In genomic region chr10:102112210-102112817, GRCh38 we compare ENCODE assay signal across 1 cellular context.
TF ChIP-seq lines count a peak whose summit lies in the region.

No MANE protein-coding gene starts in this region.

TF ChIP-seq in H1, 55 proteins besides CTCF, POLR2A, EP300 and RAD21:
- TF ChIP-seq MAFK (IDR thresholded peaks at IDR 0.05; ENCODE audit: low read depth, low read length): no peak
- TF ChIP-seq RBBP5 (IDR thresholded peaks at IDR 0.05; ENCODE audit: borderline replicate concordance, low read depth, low read length): no peak
- no peak for TF ChIP-seq CEBPB (IDR thresholded peaks at IDR 0.05; ENCODE audit: low read depth, low read length)
- no peak for TF ChIP-seq SIN3A (conservative IDR thresholded peaks at IDR 0.05 in 1 of 2, IDR thresholded peaks at IDR 0.05 in 1 of 2; ENCODE audit: low read depth in 1 of 2, low read length in 2 of 2)
- TF ChIP-seq TAF7 (optimal IDR thresholded peaks at IDR 0.05; ENCODE audit: borderline replicate concordance, low read depth, low read length): no peak
